ENCODE assay signal across 35 cellular contexts in genomic region chr3:83765971-83766370, GRCh38.
"Had no signal": no experiment of that assay in that cellular context is flagged by ENCODE, and none has a peak within 500 bp of the region (broad histone marks: within the 10 kb centered on the region; RNA-seq: fewer than 3 reads in every experiment).

No MANE protein-coding gene starts in this region.

- H3K9me3 ChIP-seq: MG63 had no signal

- H3K4me3 ChIP-seq: MG63 had no signal

- H3K27me3 ChIP-seq: MG63 had no signal

- H3K4me2 ChIP-seq: KMS-11 had no signal

- H3K36me3 ChIP-seq: MG63 had no signal

- DNase-seq: Karpas-422, Kasumi-1, KBM-7, KG1, MG63, MM.1S, MV-4-11, NCI-H1048, NCI-H1092, NCI-H1092 treated with DMSO at 0.1 percent for 48 hours, NCI-H1105, NCI-H1105 treated with DMSO at 0.1 percent for 48 hours, NCI-H1417, NCI-H1417 treated with DMSO at 0.1 percent for 48 hours, NCI-H1436, NCI-H1436 treated with DMSO at 0.1 percent for 48 hours, NCI-H146, NCI-H1694, NCI-H1694 treated with DMSO at 0.1 percent for 48 hours, NCI-H187, NCI-H187 treated with DMSO at 0.1 percent for 48 hours, NCI-H1930, NCI-H2029, NCI-H2029 treated with DMSO at 0.1 percent for 48 hours, NCI-H2081, NCI-H2081 treated with DMSO at 0.1 percent for 48 hours, NCI-H2107, NCI-H2171, NCI-H2171 treated with DMSO at 0.1 percent for 48 hours, NCI-H2227 treated with DMSO at 0.1 percent for 48 hours, NCI-H226, NCI-H345, NCI-H446, NCI-H446 treated with DMSO at 0.1 percent for 48 hours had no signal

- H3K9ac ChIP-seq: KMS-11 had no signal

- H3K27ac ChIP-seq: KMS-11 had no signal
